8 cellular contexts compared by ENCODE assay signal in the genomic region with DNA sequence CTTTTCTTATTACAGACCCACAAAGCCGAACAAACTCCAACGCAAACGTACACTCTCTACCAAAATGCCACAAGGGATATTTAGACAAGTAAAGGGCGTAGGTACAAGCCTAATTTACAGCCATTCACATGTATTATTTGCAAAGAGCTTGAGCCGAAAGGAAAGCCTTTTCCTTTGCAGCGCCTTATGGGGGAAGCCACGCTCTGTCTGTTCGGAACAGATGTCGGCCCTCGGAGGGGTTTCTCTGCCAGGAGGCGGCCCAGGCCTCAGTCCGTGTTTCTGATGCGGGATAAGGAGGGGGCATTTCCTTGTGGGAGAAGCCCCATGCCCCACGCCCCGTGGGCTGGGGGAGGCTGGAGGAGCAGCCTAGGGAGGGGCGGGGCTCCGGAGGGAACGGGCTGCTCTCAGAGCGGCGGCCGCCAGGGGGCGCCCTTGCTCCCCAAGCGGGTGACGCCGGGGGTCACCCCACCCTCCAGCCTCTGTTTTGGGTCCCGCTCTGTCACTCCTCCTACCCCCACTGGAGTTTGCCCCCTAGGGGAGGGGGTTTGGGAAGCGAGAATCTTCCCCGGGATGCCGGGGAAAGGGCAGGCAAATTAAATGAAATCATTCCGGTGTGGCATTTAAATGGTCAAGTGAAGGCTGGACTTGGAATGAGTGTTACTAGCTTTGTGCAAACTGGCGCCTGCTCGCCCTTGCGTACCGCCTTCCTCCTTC. TPM values are rescaled to one million over a fixed set of nuclear protein-coding genes. Genes with fewer than 3 reads are reported as not detected.
DNase-seq lines count a peak whose midpoint lies in the region; ATAC-seq and TF ChIP-seq lines count a peak whose summit lies in the region.

No MANE protein-coding gene starts in this region.

- peak overlapping the region; percentile 89 for H3K4me2 ChIP-seq in PC-3 (ENCODE audit: low read length)
- peak overlapping the region; percentile 89 for H3K4me2 ChIP-seq in fibroblast of lung (ENCODE audit: extremely low read depth, insufficient read depth, low read length)

- POLR2A ChIA-PET in PC-3 (lab: Charles Lee; ENCODE audit: unreplicated experiment): no interaction called here

- no peaks in the 10 kb centered on the region for H3K36me3 Mint-ChIP-seq in activated T-cell treated with anti-CD3 and anti-CD28 coated beads, Interleukin-2, amount 50 U/mL, for 72 hours (ENCODE audit: insufficient read depth in 2 of 2)
- H3K36me3 Mint-ChIP-seq in naive B cell: no peaks in the 10 kb centered on the region

- no peaks in the 10 kb centered on the region for H3K79me2 ChIP-seq in PC-3 (ENCODE audit: low read length)
- H3K79me2 ChIP-seq in fibroblast of lung (ENCODE audit: control insufficient read depth, insufficient read depth, low read length): no peaks in the 10 kb centered on the region

- no peak overlapping the region for H3K27ac ChIP-seq in PC-3 (ENCODE audit: low read length)
- no peak overlapping the region for H3K27ac ChIP-seq in fibroblast of lung (ENCODE audit: insufficient read depth, low read length)

- intact Hi-C loops in PC-3 (cut with micrococcal nuclease): loop anchor here (1.0 to 5.0 kb wide), 4 partner anchors 58 to 880 kb away; no protein-coding TSS in a partner anchor

- DNase-seq in SIG-M5 treated with dmso at 0.1 percent for 504 hours (lab: John Stamatoyannopoulos, UW; ENCODE audit: unreplicated experiment): peak; percentile 43
- no peak for DNase-seq in SIG-M5 (lab: John Stamatoyannopoulos, UW)
- peak; percentile 56 for DNase-seq in PC-3
- DNase-seq in activated T-cell treated with anti-CD3 and anti-CD28 coated beads, Interleukin-2, amount 50 U/mL, for 72 hours: peak; percentile 75 to 82
- peak; percentile 36 to 58 for DNase-seq in fibroblast of lung (ENCODE audit: low read depth in 2 of 2)
- DNase-seq in naive B cell: peak; percentile 69
- peak; percentile 19 to 33 for DNase-seq in stimulated activated CD8-positive, alpha-beta memory T cell treated with anti-CD3 and anti-CD28 coated beads, Interleukin-7, amount 100 ng/mL, for 48 hours (ENCODE audit: extremely low read depth in 1 of 2, low read depth in 1 of 2)

- no peaks in the 10 kb centered on the region for H3K36me3 ChIP-seq in PC-3 (ENCODE audit: low read depth, low read length)
- no peaks in the 10 kb centered on the region for H3K36me3 ChIP-seq in fibroblast of lung (ENCODE audit: control insufficient read depth, insufficient read depth, low read length)

- BruUV-seq in PC-3 (replicated peaks; lab: Mats Ljungman, UMichigan): no TSS peak

- H3K4me1 Mint-ChIP-seq in activated T-cell treated with anti-CD3 and anti-CD28 coated beads, Interleukin-2, amount 50 U/mL, for 72 hours (ENCODE audit: low read depth): peaks cover 14% of the 10 kb centered on the region
- peaks cover 23 to 29% (median 25%) of the 10 kb centered on the region in 3 donors for H3K4me1 Mint-ChIP-seq in naive B cell

- H3K9me2 ChIP-seq in PC-3 (replicated peaks; ENCODE audit: low read length): no peaks in the 10 kb centered on the region

- H2AFZ ChIP-seq in PC-3 (ENCODE audit: low read length) (peak overlapping the region; percentile 99), fibroblast of lung (ENCODE audit: low read length) (peak overlapping the region; percentile 96)

- peaks cover 4% of the 10 kb centered on the region for H3F3A ChIP-seq in PC-3 (ENCODE audit: low read length, unreplicated experiment)

- peak overlapping the region; percentile 75 to 80 for H3K4me3 Mint-ChIP-seq in activated T-cell treated with anti-CD3 and anti-CD28 coated beads, Interleukin-2, amount 50 U/mL, for 72 hours
- H3K4me3 Mint-ChIP-seq in naive B cell: peak overlapping the region; percentile 76 to 92 (median 84)

- ATAC-seq in HG03066 (IDR thresholded peaks at IDR 0.05; ENCODE audit: low read depth, unreplicated experiment): peak; percentile 86
- peak; percentile 76 for ATAC-seq in PC-3
- ATAC-seq in activated T-cell treated with anti-CD3 and anti-CD28 coated beads, Interleukin-2, amount 50 U/mL, for 72 hours (replicated peaks in 1 of 2): peak; percentile 91 to 93
- ATAC-seq in naive B cell (ENCODE audit: low read depth in 2 of 2): peak; percentile 91 to 92

- CTCF ChIA-PET in PC-3 (lab: Charles Lee): interaction anchor here (0.5 to 1.2 kb wide), 9 partner anchors 9 to 1090 kb away, joined by 3 to 5 read pairs (median 3); no protein-coding TSS in a partner anchor

- H3K27ac Mint-ChIP-seq in activated T-cell treated with anti-CD3 and anti-CD28 coated beads, Interleukin-2, amount 50 U/mL, for 72 hours: no peak overlapping the region
- H3K27ac Mint-ChIP-seq in naive B cell: peak overlapping the region in 2 of 6 donors; percentile 13 to 74

- no peaks in the 10 kb centered on the region for H3K27me3 ChIP-seq in PC-3 (ENCODE audit: low read length)
- H3K27me3 ChIP-seq in fibroblast of lung (ENCODE audit: control insufficient read depth, insufficient read depth, low read length): no peaks in the 10 kb centered on the region

- H3K4me3 ChIP-seq in PC-3 (ENCODE audit: low read length): peak overlapping the region; percentile 83
- H3K4me3 ChIP-seq in fibroblast of lung (replicated peaks in 1 of 4; ENCODE audit: control extremely low read depth in 1 of 4, insufficient read depth in 1 of 4, low read depth in 3 of 4, low read length in 4 of 4): peak overlapping the region; percentile 68 to 89 (median 74)

- H3K27me3 Mint-ChIP-seq in activated T-cell treated with anti-CD3 and anti-CD28 coated beads, Interleukin-2, amount 50 U/mL, for 72 hours (ENCODE audit: low read depth): peaks cover 72% of the 10 kb centered on the region
- peaks cover 12 to 50% (median 37%) of the 10 kb centered on the region in 3 donors for H3K27me3 Mint-ChIP-seq in naive B cell

- H3K4me1 ChIP-seq in PC-3 (ENCODE audit: insufficient read depth, low read length) (peaks cover 20% of the 10 kb centered on the region), fibroblast of lung (ENCODE audit: control insufficient read depth, extremely low read depth, insufficient read depth, low read length) (peaks cover 2% of the 10 kb centered on the region)

- no peaks in the 10 kb centered on the region for H3K9me3 Mint-ChIP-seq in activated T-cell treated with anti-CD3 and anti-CD28 coated beads, Interleukin-2, amount 50 U/mL, for 72 hours
- H3K9me3 Mint-ChIP-seq in naive B cell: no peaks in the 10 kb centered on the region

- H3K9me3 ChIP-seq in PC-3 (ENCODE audit: low read length) (no peaks in the 10 kb centered on the region), fibroblast of lung (ENCODE audit: control insufficient read depth, insufficient read depth, low read depth, low read length) (no peaks in the 10 kb centered on the region)

- H4K20me1 ChIP-seq in PC-3 (ENCODE audit: low read length) (no peaks in the 10 kb centered on the region), fibroblast of lung (ENCODE audit: control insufficient read depth, extremely low read depth, insufficient read depth, low read length) (no peaks in the 10 kb centered on the region)

- peak overlapping the region; percentile 50 for H3K9ac ChIP-seq in PC-3 (ENCODE audit: low read length)
- no peak overlapping the region for H3K9ac ChIP-seq in fibroblast of lung (ENCODE audit: insufficient read depth, low read length)

- TF ChIP-seq CTCF in PC-3 (conservative IDR thresholded peaks at IDR 0.05; ENCODE audit: low read depth, low read length) (peak; percentile 89), fibroblast of lung (conservative IDR thresholded peaks at IDR 0.05 in 1 of 2, IDR thresholded peaks at IDR 0.05 in 1 of 2; ENCODE audit: low read depth in 1 of 2, low read length in 2 of 2) (peak; percentile 70 to 92)

RNA-seq across cellular contexts. Expression of gene HTR2A, which starts 2.9 kb away (rescaled TPM):
- total RNA-seq in PC-3 (2014; rRNA removed) (0.04 TPM in 1 of 2 replicates, not detected in the other), fibroblast of lung (0.26 and 0.33 TPM in 2 replicates)
- total RNA-seq in activated T-cell treated with anti-CD3 and anti-CD28 coated beads, Interleukin-2, amount 50 U/mL, for 72 hours: not detected
- polyA plus RNA-seq in fibroblast of lung (0.01 and 0.08 TPM in 2 replicates), naive B cell (ENCODE audit: low read depth in 6 of 6) (not detected)
- 0.03 and 0.12 TPM in 2 replicates for polyA plus RNA-seq in fibroblast of lung (2012)
- not detected in 2 replicates for polyA minus RNA-seq in fibroblast of lung (ENCODE audit: low replicate concordance)
